ENCODE assay signal across 8 cellular contexts in the genomic region with DNA sequence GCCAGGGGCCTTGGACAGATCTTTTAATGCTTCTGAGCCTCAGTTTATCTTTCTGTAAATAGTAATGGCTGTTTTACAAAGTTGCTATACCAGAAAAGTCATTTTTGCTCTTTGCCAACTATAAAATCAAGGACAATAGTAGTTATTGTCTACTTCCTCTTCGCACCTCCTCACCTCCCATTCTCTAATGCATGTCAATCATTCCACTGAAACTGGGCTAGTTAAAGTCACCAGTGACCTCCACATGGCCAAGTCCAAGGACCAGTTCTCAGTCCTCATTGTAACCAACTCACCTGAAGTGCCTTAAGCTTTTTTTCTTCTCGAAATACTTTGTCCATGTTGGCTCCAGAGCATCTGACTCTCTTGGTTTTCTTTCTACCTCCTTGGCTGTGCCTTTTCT. TPM values are rescaled to one million over a fixed set of nuclear protein-coding genes. Genes with fewer than 3 reads are reported as not detected.
"Had no signal": no experiment of that assay in that cellular context is flagged by ENCODE, and none has a peak within 500 bp of the region (broad histone marks: within the 10 kb centered on the region; RNA-seq: fewer than 3 reads in every experiment).

No MANE protein-coding gene starts in this region.

- DNase-seq: GDM1, GF-D8 had no signal

- FAIRE-seq: G401.6, GM12891, GM12892, GM18507, GM19239 had no signal

RNA-seq across cellular contexts. Expression of gene NCR2, which starts 51.2 kb away (rescaled TPM):
- total RNA-seq: G401 had no signal
